In the genomic region with DNA sequence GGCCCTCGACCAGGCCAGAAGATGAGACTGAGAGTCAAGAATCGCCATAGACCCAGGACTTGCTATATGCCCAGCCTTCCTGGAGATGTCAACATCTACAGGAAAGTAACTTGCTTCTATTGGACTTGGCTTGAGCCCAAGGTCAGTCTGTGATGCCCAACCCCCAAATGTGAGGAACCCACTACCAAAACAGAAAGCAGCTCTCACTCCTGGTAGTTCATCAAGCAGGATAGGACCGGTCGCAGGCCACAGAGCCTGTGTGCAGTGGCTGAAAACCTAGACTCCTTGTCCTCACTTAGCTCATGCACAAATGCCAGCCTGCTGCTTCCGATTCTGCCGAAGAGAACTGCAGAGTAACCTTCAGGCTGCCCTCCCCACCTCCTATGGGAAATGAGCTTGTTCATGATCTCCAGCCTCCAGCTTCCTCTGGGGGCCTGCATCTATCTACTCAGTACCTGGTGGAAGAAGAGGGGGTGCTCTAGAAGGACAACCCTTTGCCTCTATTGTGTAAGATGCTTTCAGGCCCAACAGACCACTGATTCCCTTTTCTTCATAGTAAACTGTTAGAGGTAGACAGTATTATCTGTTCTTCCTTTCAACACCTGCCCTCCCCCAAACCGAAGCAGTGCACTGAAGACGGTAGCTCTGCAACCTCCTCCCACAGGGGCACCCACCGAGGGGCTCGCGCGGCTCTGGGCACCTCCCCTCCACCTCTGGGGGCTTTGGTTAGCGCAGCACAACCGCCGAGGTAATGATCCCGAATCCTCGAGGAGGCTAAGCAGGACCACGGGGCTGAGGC, we compare ENCODE assay signal across 8 cellular contexts. TPM values are rescaled to one million over a fixed set of nuclear protein-coding genes. Genes with fewer than 3 reads are reported as not detected.
DNase-seq lines count a peak whose midpoint lies in the region; ATAC-seq, FAIRE-seq and TF ChIP-seq lines count a peak whose summit lies in the region.

No MANE protein-coding gene starts in this region.

- peak overlapping the region; percentile 98 for H3K4me2 ChIP-seq in keratinocyte (ENCODE audit: control insufficient read depth, extremely low read depth, insufficient read depth, low read depth, low read length)

- H3K9ac ChIP-seq in keratinocyte (ENCODE audit: control insufficient read depth, extremely low read depth, insufficient read depth, low read length), result peak overlapping the region; percentile 82

- H3K27ac Mint-ChIP-seq in activated naive CD4-positive, alpha-beta T cell treated with anti-CD3 and anti-CD28 coated beads, Interleukin-2, amount 50 U/mL, for 72 hours, result peak overlapping the region; percentile 72 to 78
- peak overlapping the region; percentile 34 to 75 for H3K27ac Mint-ChIP-seq in stimulated activated naive CD8-positive, alpha-beta T cell treated with anti-CD3 and anti-CD28 coated beads, Interleukin-15, amount 100 ng/mL, for 72 hours

- no peak for TF ChIP-seq CTCF in keratinocyte (optimal IDR thresholded peaks at IDR 0.05 in 1 of 3, IDR thresholded peaks at IDR 0.05 in 1 of 3, conservative IDR thresholded peaks at IDR 0.05 in 1 of 3; ENCODE audit: extremely low read depth in 1 of 3, insufficient read depth in 2 of 3, low read length in 3 of 3)

- peak overlapping the region; percentile 59 to 97 (median 86) for H3K4me3 ChIP-seq in keratinocyte (ENCODE audit: control insufficient read depth in 2 of 3, extremely low read depth in 1 of 3, insufficient read depth in 2 of 3, low read depth in 1 of 3, low read length in 3 of 3)

- H3K79me2 ChIP-seq in keratinocyte (ENCODE audit: control insufficient read depth, insufficient read depth, low read length), result peaks cover 45% of the 10 kb centered on the region

- FAIRE-seq in keratinocyte (lab: Jason Lieb, UNC), result no peak

- ATAC-seq in activated naive CD4-positive, alpha-beta T cell treated with anti-CD3 and anti-CD28 coated beads, Interleukin-2, amount 50 U/mL, for 72 hours, result no peak
- no peak for ATAC-seq in stimulated activated naive CD8-positive, alpha-beta T cell treated with anti-CD3 and anti-CD28 coated beads, Interleukin-15, amount 100 ng/mL, for 72 hours
- ATAC-seq in HG02870 (IDR thresholded peaks at IDR 0.05; ENCODE audit: unreplicated experiment), result no peak

- H3K4me3 Mint-ChIP-seq in stimulated activated naive CD8-positive, alpha-beta T cell treated with anti-CD3 and anti-CD28 coated beads, Interleukin-15, amount 100 ng/mL, for 72 hours, result peak overlapping the region; percentile 88 to 95

- no peaks in the 10 kb centered on the region for H3K36me3 ChIP-seq in keratinocyte (ENCODE audit: control insufficient read depth in 2 of 2, extremely low read depth in 1 of 2, insufficient read depth in 2 of 2, low read length in 2 of 2)

- DNase-seq in NCI-H82 (lab: John Stamatoyannopoulos, UW) (peak; percentile 50), NCI-H82 treated with DMSO at 0.1 percent for 48 hours (lab: John Stamatoyannopoulos, UW; ENCODE audit: unreplicated experiment) (no peak), KBM-7 (peak; percentile 62), keratinocyte (ENCODE audit: low read depth, low spot score) (no peak)
- DNase-seq in activated naive CD4-positive, alpha-beta T cell treated with anti-CD3 and anti-CD28 coated beads, Interleukin-2, amount 50 U/mL, for 72 hours (ENCODE audit: low spot score in 2 of 2), result no peak
- DNase-seq in stimulated activated naive CD8-positive, alpha-beta T cell treated with anti-CD3 and anti-CD28 coated beads, Interleukin-15, amount 100 ng/mL, for 72 hours, result no peak
- DNase-seq in central memory CD4-positive, alpha-beta T cell, result no peak

- H3K27ac ChIP-seq in keratinocyte (ENCODE audit: control insufficient read depth, insufficient read depth, low read length), result peak overlapping the region; percentile 54

- H4K20me1 ChIP-seq in keratinocyte (ENCODE audit: control insufficient read depth, extremely low read depth, insufficient read depth, low read length), result peaks cover 3% of the 10 kb centered on the region

- no peaks in the 10 kb centered on the region for H3K9me3 Mint-ChIP-seq in activated naive CD4-positive, alpha-beta T cell treated with anti-CD3 and anti-CD28 coated beads, Interleukin-2, amount 50 U/mL, for 72 hours
- H3K9me3 Mint-ChIP-seq in stimulated activated naive CD8-positive, alpha-beta T cell treated with anti-CD3 and anti-CD28 coated beads, Interleukin-15, amount 100 ng/mL, for 72 hours, result no peaks in the 10 kb centered on the region

- peaks cover 22% of the 10 kb centered on the region for H3K4me1 ChIP-seq in keratinocyte (ENCODE audit: control insufficient read depth, extremely low read depth, insufficient read depth, low read length)

- in situ Hi-C loops in KBM-7 (cut with MboI; ENCODE audit: low pct_unique_long_range_greater_than_20kb, low sequenced_read_pairs), result no loop called here

- no peaks in the 10 kb centered on the region for H3K27me3 Mint-ChIP-seq in stimulated activated naive CD8-positive, alpha-beta T cell treated with anti-CD3 and anti-CD28 coated beads, Interleukin-15, amount 100 ng/mL, for 72 hours

- dilution Hi-C loops in keratinocyte (cut with MboI; ENCODE audit: extremely low pct_ligation_motif_present, low sequenced_read_pairs), result no loop called here

- H3K9me3 ChIP-seq in keratinocyte (ENCODE audit: control insufficient read depth, low read depth, low read length), result no peaks in the 10 kb centered on the region

- peaks cover 0 to 4% of the 10 kb centered on the region in 2 donors for H3K36me3 Mint-ChIP-seq in activated naive CD4-positive, alpha-beta T cell treated with anti-CD3 and anti-CD28 coated beads, Interleukin-2, amount 50 U/mL, for 72 hours

- peaks cover 39% of the 10 kb centered on the region for H3K4me1 Mint-ChIP-seq in stimulated activated naive CD8-positive, alpha-beta T cell treated with anti-CD3 and anti-CD28 coated beads, Interleukin-15, amount 100 ng/mL, for 72 hours

- H3K9me1 ChIP-seq in keratinocyte (ENCODE audit: control insufficient read depth, extremely low read depth, insufficient read depth, low read length), result no peaks in the 10 kb centered on the region

- no peak overlapping the region for H2AFZ ChIP-seq in keratinocyte (ENCODE audit: control insufficient read depth, low read length)

- H3K27me3 ChIP-seq in keratinocyte (ENCODE audit: control insufficient read depth, extremely low read depth, insufficient read depth, low read length), result no peaks in the 10 kb centered on the region

RNA-seq across cellular contexts. Expression of a gene that starts 1.3 kb away (rescaled TPM):
- 10 to 100 TPM; 46.0 to 75.8 TPM for total RNA-seq in activated naive CD4-positive, alpha-beta T cell treated with anti-CD3 and anti-CD28 coated beads, Interleukin-2, amount 50 U/mL, for 72 hours
- polyA plus RNA-seq in keratinocyte, result 195 to 349 TPM (median 226 TPM) in 3 replicates
- 45.1 TPM for polyA plus RNA-seq in keratinocyte (2011; ENCODE audit: low read depth)
- 181 and 317 TPM in 2 replicates for polyA plus RNA-seq in keratinocyte (2011; cell fraction: cytosol; rRNA removed)
- 182 and 242 TPM in 2 replicates for polyA plus RNA-seq in keratinocyte (2011; cell fraction: nucleus; rRNA removed)
- polyA plus RNA-seq in keratinocyte (2012; ENCODE audit: low replicate concordance), result 89.4 and 275 TPM in 2 replicates
- 126 to 203 TPM (median 149 TPM) in 3 replicates for polyA minus RNA-seq in keratinocyte
- 156 TPM for polyA minus RNA-seq in keratinocyte (2011; cell fraction: cytosol; rRNA and poly(A)+ RNA removed)
- 79.8 and 80.3 TPM in 2 replicates for polyA minus RNA-seq in keratinocyte (2011; cell fraction: nucleus; rRNA and poly(A)+ RNA removed)

RNA-seq across cellular contexts. Expression of a gene that starts 27.4 kb away (rescaled TPM):
- 1 to 10 TPM in 1 of 2 donors, under 1 TPM in 1; 0.35 to 1.1 TPM for total RNA-seq in activated naive CD4-positive, alpha-beta T cell treated with anti-CD3 and anti-CD28 coated beads, Interleukin-2, amount 50 U/mL, for 72 hours
- polyA plus RNA-seq in keratinocyte, result 30.1 to 51.6 TPM (median 33.9 TPM) in 3 replicates
- polyA plus RNA-seq in keratinocyte (2011; ENCODE audit: low read depth), result 20.4 TPM
- 32.5 and 63.3 TPM in 2 replicates for polyA plus RNA-seq in keratinocyte (2011; cell fraction: cytosol; rRNA removed)
- 70.8 and 105 TPM in 2 replicates for polyA plus RNA-seq in keratinocyte (2011; cell fraction: nucleus; rRNA removed)
- polyA plus RNA-seq in keratinocyte (2012; ENCODE audit: low replicate concordance), result 52.0 and 70.3 TPM in 2 replicates
- polyA minus RNA-seq in keratinocyte, result 26.9 to 42.5 TPM (median 37.1 TPM) in 3 replicates
- polyA minus RNA-seq in keratinocyte (2011; cell fraction: cytosol; rRNA and poly(A)+ RNA removed), result 90.9 TPM
- polyA minus RNA-seq in keratinocyte (2011; cell fraction: nucleus; rRNA and poly(A)+ RNA removed), result 79.5 and 80.0 TPM in 2 replicates

RNA-seq across cellular contexts. Expression of a gene that starts 32.3 kb away (rescaled TPM):
- 1 to 10 TPM in 1 of 2 donors, under 1 TPM in 1; 0.89 to 1.9 TPM for total RNA-seq in activated naive CD4-positive, alpha-beta T cell treated with anti-CD3 and anti-CD28 coated beads, Interleukin-2, amount 50 U/mL, for 72 hours
- 0.47 to 3.6 TPM (median 1.2 TPM) in 3 replicates for polyA plus RNA-seq in keratinocyte
- polyA plus RNA-seq in keratinocyte (2011; ENCODE audit: low read depth), result 4.3 TPM
- polyA plus RNA-seq in keratinocyte (2011; cell fraction: cytosol; rRNA removed), result 1.0 and 4.6 TPM in 2 replicates
- 7.3 and 11.3 TPM in 2 replicates for polyA plus RNA-seq in keratinocyte (2011; cell fraction: nucleus; rRNA removed)
- 2.4 and 17.9 TPM in 2 replicates for polyA plus RNA-seq in keratinocyte (2012; ENCODE audit: low replicate concordance)
- polyA minus RNA-seq in keratinocyte, result 0.48 to 4.3 TPM (median 2.2 TPM) in 3 replicates
- 13.4 TPM for polyA minus RNA-seq in keratinocyte (2011; cell fraction: cytosol; rRNA and poly(A)+ RNA removed)
- polyA minus RNA-seq in keratinocyte (2011; cell fraction: nucleus; rRNA and poly(A)+ RNA removed), result 3.1 and 3.3 TPM in 2 replicates

Comparison
In these comparisons a context has a peak if more than half of its experiments do, and no peak if none do; other contexts are left out.
1. DNase-seq: peak in NCI-H82 (single experiment) and KBM-7 (single experiment); none in NCI-H82 treated with DMSO at 0.1 percent for 48 hours (single experiment), activated naive CD4-positive, alpha-beta T cell treated with anti-CD3 and anti-CD28 coated beads, Interleukin-2, amount 50 U/mL, for 72 hours (0 of 2), keratinocyte (single experiment), stimulated activated naive CD8-positive, alpha-beta T cell treated with anti-CD3 and anti-CD28 coated beads, Interleukin-15, amount 100 ng/mL, for 72 hours (0 of 2) and central memory CD4-positive, alpha-beta T cell (single experiment).